30 cellular contexts compared by ENCODE assay signal in genomic region chr15:60706145-60706544, GRCh38.
"Had no signal": no experiment of that assay in that cellular context is flagged by ENCODE, and none has a peak within 500 bp of the region (broad histone marks: within the 10 kb centered on the region; RNA-seq: fewer than 3 reads in every experiment).

No MANE protein-coding gene starts in this region.

- H3K4me3 ChIP-seq: body of pancreas, breast epithelium, MG63 had no signal

- H3K27me3 Mint-ChIP-seq: activated CD4-positive, alpha-beta T cell treated with anti-CD3 and anti-CD28 coated beads, Interleukin-2, amount 10 ng/mL, durations not matched to agents 24 days and 14 days; activated CD8-positive, alpha-beta T cell treated with anti-CD3 and anti-CD28 coated beads for 36 hours; activated naive CD4-positive, alpha-beta T cell treated with anti-CD3 and anti-CD28 coated beads, Interleukin-2, amount 50 U/mL, for 24 hours; activated naive CD8-positive, alpha-beta T cell treated with anti-CD3 and anti-CD28 coated beads, Interleukin-2, amount 10 ng/mL, durations not matched to agents 7 days and 5 days had no signal

- H3K4me3 Mint-ChIP-seq: activated CD4-positive, alpha-beta T cell treated with anti-CD3 and anti-CD28 coated beads, Interleukin-2, amount 10 ng/mL, durations not matched to agents 24 days and 14 days; activated CD8-positive, alpha-beta T cell treated with anti-CD3 and anti-CD28 coated beads for 36 hours; activated naive CD4-positive, alpha-beta T cell treated with anti-CD3 and anti-CD28 coated beads, Interleukin-2, amount 50 U/mL, for 24 hours; activated naive CD8-positive, alpha-beta T cell treated with anti-CD3 and anti-CD28 coated beads, Interleukin-2, amount 10 ng/mL, durations not matched to agents 7 days and 5 days; activated T-cell treated with anti-CD3 and anti-CD28 coated beads, Interleukin-2, amount 50 U/mL, for 72 hours had no signal

- H3K27me3 ChIP-seq: body of pancreas, breast epithelium, MG63 had no signal

- FAIRE-seq: astrocyte had no signal

- H3K36me3 ChIP-seq: breast epithelium, MG63, WERI-Rb-1 had no signal

- H3K9me3 Mint-ChIP-seq: activated CD8-positive, alpha-beta T cell treated with anti-CD3 and anti-CD28 coated beads for 36 hours; activated naive CD4-positive, alpha-beta T cell treated with anti-CD3 and anti-CD28 coated beads, Interleukin-2, amount 50 U/mL, for 24 hours; activated naive CD8-positive, alpha-beta T cell treated with anti-CD3 and anti-CD28 coated beads, Interleukin-2, amount 10 ng/mL, durations not matched to agents 7 days and 5 days; activated T-cell treated with anti-CD3 and anti-CD28 coated beads, Interleukin-2, amount 50 U/mL, for 72 hours; activated T-helper 2 cell treated with anti-CD3 and anti-CD28 coated beads, Interferon-gamma antibody, Interleukin-2, Interleukin-4, amounts not matched to agents 10 μg/mL and 5 μg/mL and 100 μg/mL, durations not matched to agents 14 hours and 24 hours and 36 hours had no signal

- H3K27ac ChIP-seq: body of pancreas, breast epithelium, WERI-Rb-1 had no signal

- H3K27ac Mint-ChIP-seq: activated CD4-positive, alpha-beta T cell treated with anti-CD3 and anti-CD28 coated beads, Interleukin-2, amount 10 ng/mL, durations not matched to agents 24 days and 14 days; activated CD8-positive, alpha-beta T cell treated with anti-CD3 and anti-CD28 coated beads for 36 hours; activated naive CD4-positive, alpha-beta T cell treated with anti-CD3 and anti-CD28 coated beads, Interleukin-2, amount 50 U/mL, for 24 hours; activated naive CD8-positive, alpha-beta T cell treated with anti-CD3 and anti-CD28 coated beads, Interleukin-2, amount 10 ng/mL, durations not matched to agents 7 days and 5 days; activated T-cell treated with anti-CD3 and anti-CD28 coated beads, Interleukin-2, amount 50 U/mL, for 72 hours; activated T-helper 2 cell treated with anti-CD3 and anti-CD28 coated beads, Interferon-gamma antibody, Interleukin-2, Interleukin-4, amounts not matched to agents 10 μg/mL and 5 μg/mL and 100 μg/mL, durations not matched to agents 14 hours and 24 hours and 36 hours had no signal

- H3K4me1 Mint-ChIP-seq: activated naive CD4-positive, alpha-beta T cell treated with anti-CD3 and anti-CD28 coated beads, Interleukin-2, amount 50 U/mL, for 24 hours; activated naive CD8-positive, alpha-beta T cell treated with anti-CD3 and anti-CD28 coated beads, Interleukin-2, amount 10 ng/mL, durations not matched to agents 7 days and 5 days had no signal

- H3K4me1 ChIP-seq: body of pancreas, breast epithelium had no signal

- DNase-seq: activated CD4-positive, alpha-beta T cell treated with anti-CD3 and anti-CD28 coated beads, Interleukin-2, amount 10 ng/mL, durations not matched to agents 24 days and 14 days; activated CD4-positive, alpha-beta T cell treated with anti-CD3 and anti-CD28 coated beads, Interleukin-2, amount 50 U/mL, for 4 hours; activated CD8-positive, alpha-beta T cell treated with anti-CD3 and anti-CD28 coated beads for 36 hours; activated gamma-delta T cell; activated naive CD4-positive, alpha-beta T cell treated with Interleukin-2 at 50 U/mL for 16 hours; activated naive CD8-positive, alpha-beta T cell treated with anti-CD3 and anti-CD28 coated beads, Interleukin-2, amount 10 ng/mL, durations not matched to agents 7 days and 5 days; activated T-cell treated with anti-CD3 and anti-CD28 coated beads, Interleukin-2, amount 50 U/mL, for 1 hour; activated T-cell treated with anti-CD3 and anti-CD28 coated beads, Interleukin-2, amount 50 U/mL, for 72 hours; body of pancreas; Kasumi-1; MG63; NCI-H1092; NCI-H146; NCI-H187; NCI-H2029 treated with DMSO at 0.1 percent for 48 hours; NCI-H2107; NCI-H2171; NCI-H510A; NCI-H526; NCI-H748 treated with DMSO at 0.1 percent for 48 hours; OCI-M1; Right ventricle myocardium superior; SW 1271; T-helper 1 cell; T1000; WERI-Rb-1 had no signal

- ATAC-seq: activated CD8-positive, alpha-beta T cell treated with anti-CD3 and anti-CD28 coated beads for 36 hours; activated T-cell treated with anti-CD3 and anti-CD28 coated beads, Interleukin-2, amount 50 U/mL, for 72 hours; body of pancreas had no signal

- H3K9me3 ChIP-seq: body of pancreas, breast epithelium, MG63 had no signal
